ENCODE assay signal across 12 cellular contexts in genomic region chr11:73158356-73159051, GRCh38. TPM values are rescaled to one million over a fixed set of nuclear protein-coding genes. Genes with fewer than 3 reads are reported as not detected.
A peak's percentile ranks its signal among the peaks of the same experiment; 100 is the strongest.
DNase-seq lines count a peak whose midpoint lies in the region; ATAC-seq and TF ChIP-seq lines count a peak whose summit lies in the region.
"Had no signal": no experiment of that assay in that cellular context is flagged by ENCODE, and none has a peak within 500 bp of the region (broad histone marks: within the 10 kb centered on the region; RNA-seq: fewer than 3 reads in every experiment).

No MANE protein-coding gene starts in this region.

- peak overlapping the region; percentile 96 for H3K27ac ChIP-seq in OCI-LY3 (ENCODE audit: low read length)

- no peak overlapping the region for H3K4me3 Mint-ChIP-seq in osteocyte (ENCODE audit: unreplicated experiment)

- H3K4me1 Mint-ChIP-seq in osteocyte (ENCODE audit: unreplicated experiment) = peaks cover 35% of the 10 kb centered on the region

- H3K36me3 Mint-ChIP-seq in osteocyte (ENCODE audit: unreplicated experiment) = no peaks in the 10 kb centered on the region

- peak overlapping the region; percentile 96 for H3K4me2 ChIP-seq in OCI-LY3 (ENCODE audit: low read length)

- peak overlapping the region; percentile 75 for H3K4me3 ChIP-seq in OCI-LY3 (ENCODE audit: low read length)
- H3K4me3 ChIP-seq in fibroblast of villous mesenchyme (ENCODE audit: low read depth, low read length) = no peak overlapping the region
- H3K4me3 ChIP-seq: pancreas had no signal

- no peaks in the 10 kb centered on the region for H3K27me3 Mint-ChIP-seq in osteocyte (ENCODE audit: unreplicated experiment)

- peak overlapping the region; percentile 91 for H3K9ac ChIP-seq in OCI-LY3 (ENCODE audit: low read length)

- no peaks in the 10 kb centered on the region for H3K27me3 ChIP-seq in OCI-LY3 (ENCODE audit: low read depth, low read length)
- H3K27me3 ChIP-seq: pancreas had no signal

- peaks cover 64% of the 10 kb centered on the region for H3K79me2 ChIP-seq in OCI-LY3 (ENCODE audit: low read length)

- peaks cover 40% of the 10 kb centered on the region for H3K36me3 ChIP-seq in OCI-LY3 (replicated peaks; ENCODE audit: low read depth, low read length)
- H3K36me3 ChIP-seq: pancreas had no signal

- H2AFZ ChIP-seq in OCI-LY3 (ENCODE audit: low read depth, low read length) = no peak overlapping the region

- H3K4me1 ChIP-seq in OCI-LY3 (ENCODE audit: low read length) = peaks cover 71% of the 10 kb centered on the region
- H3K4me1 ChIP-seq: pancreas had no signal

- ATAC-seq in HG03469 (IDR thresholded peaks at IDR 0.05; ENCODE audit: unreplicated experiment) = no peak
- no peak for ATAC-seq in GM18873 (IDR thresholded peaks at IDR 0.05; ENCODE audit: low FRiP score, unreplicated experiment)
- no peak for ATAC-seq in GM21381 (IDR thresholded peaks at IDR 0.05; ENCODE audit: unreplicated experiment)

- TF ChIP-seq CTCF in OCI-LY3 (IDR thresholded peaks at IDR 0.05; ENCODE audit: low read depth, low read length) (no peak), fibroblast of villous mesenchyme (IDR thresholded peaks at IDR 0.05; ENCODE audit: insufficient read depth, low read depth, low read length) (no peak), osteocyte (IDR thresholded peaks at IDR 0.05) (no peak)

- DNase-seq in EL (peak; percentile 53), fibroblast of villous mesenchyme (ENCODE audit: low read depth) (peak; percentile 85), osteocyte (ENCODE audit: extremely low spot score, unreplicated experiment) (no peak), NCI-H1092 treated with DMSO at 0.1 percent for 48 hours (lab: John Stamatoyannopoulos, UW) (no peak)
- DNase-seq: Calu3, H7, pancreas had no signal

- peak overlapping the region; percentile 25 for H3K27ac Mint-ChIP-seq in osteocyte (ENCODE audit: unreplicated experiment)

- no peaks in the 10 kb centered on the region for H4K20me1 ChIP-seq in OCI-LY3 (ENCODE audit: insufficient read depth, low read length)

- H3K9me3 ChIP-seq in OCI-LY3 (ENCODE audit: insufficient read depth, low read length) = no peaks in the 10 kb centered on the region
- H3K9me3 ChIP-seq: pancreas had no signal

- no peaks in the 10 kb centered on the region for H3K9me3 Mint-ChIP-seq in osteocyte (ENCODE audit: unreplicated experiment)

RNA-seq across cellular contexts. Expression of gene FCHSD2, which starts 16.4 kb away (rescaled TPM):
- total RNA-seq in fibroblast of villous mesenchyme (11.2 and 12.2 TPM in 2 replicates), osteocyte (39.0 and 39.4 TPM in 2 replicates)

RNA-seq across cellular contexts. Expression of gene P2RY2, which starts 59.6 kb away (rescaled TPM):
- total RNA-seq in fibroblast of villous mesenchyme = under 0.01 TPM in 1 of 2 replicates, not detected in the other
- total RNA-seq in osteocyte = not detected in 2 replicates
- total RNA-seq: activated CD8-positive, alpha-beta memory T cell treated with anti-CD3 and anti-CD28 coated beads for 36 hours had no signal

Comparison
In these comparisons a context has a peak if more than half of its experiments do, and no peak if none do; other contexts are left out.
1. DNase-seq: peak in EL (single experiment) and fibroblast of villous mesenchyme (single experiment); none in osteocyte (single experiment) and NCI-H1092 treated with DMSO at 0.1 percent for 48 hours (single experiment).